In genomic region chr12:39930066-39930465, GRCh38 we compare ENCODE assay signal across 27 cellular contexts.
"Had no signal": no experiment of that assay in that cellular context is flagged by ENCODE, and none has a peak within 500 bp of the region (broad histone marks: within the 10 kb centered on the region; RNA-seq: fewer than 3 reads in every experiment).

No MANE protein-coding gene starts in this region.

- DNase-seq: hypothalamus; immature natural killer cell; kidney; left colon; left ventricle myocardium inferior; mesendoderm; naive B cell; natural killer cell; ovary; retina; right cardiac atrium; sigmoid colon; small intestine; spleen; stimulated activated CD4-positive, alpha-beta T cell treated with anti-CD3 and anti-CD28 coated beads, Interleukin-4, amount 100 ng/mL, for 24 hours; stimulated activated naive CD4-positive, alpha-beta T cell; tibial artery; trophoblast cell; upper lobe of right lung had no signal

- H3K27ac Mint-ChIP-seq: mesothelial cell of epicardium; natural killer cell; progenitor cell of endocrine pancreas; stimulated activated effector memory CD8-positive, alpha-beta T cell treated with anti-CD3 and anti-CD28 coated beads, Interleukin-12 subunit alpha, Interleukin-12 subunit beta, amount 100 ng/mL, for 72 hours; stimulated activated naive CD8-positive, alpha-beta T cell treated with anti-CD3 and anti-CD28 coated beads, Interleukin-15, Interleukin-2, amounts not matched to agents 100 ng/mL and 50 ng/mL, for 24 hours had no signal

- H3K4me1 ChIP-seq: left ventricle myocardium inferior, spleen had no signal

- H3K27me3 ChIP-seq: ovary, sigmoid colon, spleen, suprapubic skin, tibial artery, upper lobe of right lung had no signal

- FAIRE-seq: kidney, small intestine, urothelium cell line had no signal

- H3K36me3 ChIP-seq: left ventricle myocardium inferior, ovary, sigmoid colon, spleen, suprapubic skin, thoracic aorta, tibial artery, upper lobe of right lung had no signal

- H3K27me3 Mint-ChIP-seq: naive B cell; progenitor cell of endocrine pancreas; stimulated activated naive CD8-positive, alpha-beta T cell treated with anti-CD3 and anti-CD28 coated beads, Interleukin-15, Interleukin-2, amounts not matched to agents 100 ng/mL and 50 ng/mL, for 24 hours had no signal

- ATAC-seq: left colon; natural killer cell; right cardiac atrium; stimulated activated effector memory CD8-positive, alpha-beta T cell treated with anti-CD3 and anti-CD28 coated beads, Interleukin-12 subunit alpha, Interleukin-12 subunit beta, amount 100 ng/mL, for 72 hours; upper lobe of right lung had no signal

- H3K36me3 Mint-ChIP-seq: immature natural killer cell; mesothelial cell of epicardium; naive B cell; natural killer cell; stimulated activated effector memory CD8-positive, alpha-beta T cell treated with anti-CD3 and anti-CD28 coated beads, Interleukin-12 subunit alpha, Interleukin-12 subunit beta, amount 100 ng/mL, for 72 hours had no signal

- H3K4me3 Mint-ChIP-seq: immature natural killer cell; mesothelial cell of epicardium; naive B cell; natural killer cell; stimulated activated effector memory CD8-positive, alpha-beta T cell treated with anti-CD3 and anti-CD28 coated beads, Interleukin-12 subunit alpha, Interleukin-12 subunit beta, amount 100 ng/mL, for 72 hours; stimulated activated naive CD8-positive, alpha-beta T cell treated with anti-CD3 and anti-CD28 coated beads, Interleukin-15, Interleukin-2, amounts not matched to agents 100 ng/mL and 50 ng/mL, for 24 hours had no signal

- H3K27ac ChIP-seq: left ventricle myocardium inferior, ovary, sigmoid colon, spleen, suprapubic skin, thoracic aorta, tibial artery, upper lobe of right lung had no signal

- H3K4me1 Mint-ChIP-seq: natural killer cell had no signal

- H3K9me3 Mint-ChIP-seq: immature natural killer cell; mesothelial cell of epicardium; naive B cell; natural killer cell; stimulated activated effector memory CD8-positive, alpha-beta T cell treated with anti-CD3 and anti-CD28 coated beads, Interleukin-12 subunit alpha, Interleukin-12 subunit beta, amount 100 ng/mL, for 72 hours; stimulated activated naive CD8-positive, alpha-beta T cell treated with anti-CD3 and anti-CD28 coated beads, Interleukin-15, Interleukin-2, amounts not matched to agents 100 ng/mL and 50 ng/mL, for 24 hours had no signal

- H3K4me3 ChIP-seq: left ventricle myocardium inferior, lung, ovary, sigmoid colon, spleen, suprapubic skin, thoracic aorta, tibial artery, upper lobe of right lung had no signal

- H3K9me3 ChIP-seq: left ventricle myocardium inferior, ovary, sigmoid colon, spleen, suprapubic skin, thoracic aorta, tibial artery, upper lobe of right lung had no signal
